ENCODE assay signal across 27 cellular contexts in genomic region chr7:127644484-127644883, GRCh38. TPM values are rescaled to one million over a fixed set of nuclear protein-coding genes. Genes with fewer than 3 reads are reported as not detected.
DNase-seq lines count a peak whose midpoint lies in the region; ATAC-seq and TF ChIP-seq lines count a peak whose summit lies in the region.
"Had no signal": no experiment of that assay in that cellular context is flagged by ENCODE, and none has a peak within 500 bp of the region (broad histone marks: within the 10 kb centered on the region; RNA-seq: fewer than 3 reads in every experiment).

No MANE protein-coding gene starts in this region.

- no peaks in the 10 kb centered on the region for H3K9me3 ChIP-seq in mesenchymal stem cell (ENCODE audit: control insufficient read depth, low read length)
- H3K9me3 ChIP-seq in smooth muscle cell (replicated peaks; ENCODE audit: low read depth), result no peaks in the 10 kb centered on the region

- H3K9me3 Mint-ChIP-seq in chondrocyte (ENCODE audit: low read depth), result no peaks in the 10 kb centered on the region
- H3K9me3 Mint-ChIP-seq: CD8-positive, alpha-beta memory T cell had no signal

- peak; percentile 36 for DNase-seq in EH (ENCODE audit: low read depth)
- no peak for DNase-seq in chondrocyte (ENCODE audit: low spot score)
- DNase-seq in mesenchymal stem cell, result no peak
- no peak for DNase-seq in smooth muscle cell (lab: John Stamatoyannopoulos, UW; ENCODE audit: unreplicated experiment)
- no peak for DNase-seq in NCI-H748 treated with DMSO at 0.1 percent for 48 hours (lab: John Stamatoyannopoulos, UW)
- DNase-seq: ACHN; AML-193; C1 segment of cervical spinal cord; CD8-positive, alpha-beta memory T cell; GDM1; GOT3; Karpas-422; MV-4-11; NCI-H1694 treated with DMSO at 0.1 percent for 48 hours; NCI-H2081 treated with DMSO at 0.1 percent for 48 hours; NCI-H446; NCI-H526; Right ventricle myocardium superior; SW 1271 had no signal

- no peak overlapping the region for H3K4me2 ChIP-seq in mesenchymal stem cell (ENCODE audit: low read length, poor library complexity, severe bottlenecking)
- peak overlapping the region; percentile 36 for H3K4me2 ChIP-seq in smooth muscle cell

- H3K27ac Mint-ChIP-seq in chondrocyte (ENCODE audit: unreplicated experiment), result peak overlapping the region; percentile 75
- H3K27ac Mint-ChIP-seq: CD8-positive, alpha-beta memory T cell; IgD-negative memory B cell had no signal

- no peak overlapping the region for H3K4me3 Mint-ChIP-seq in chondrocyte (ENCODE audit: unreplicated experiment)
- H3K4me3 Mint-ChIP-seq: CD8-positive, alpha-beta memory T cell; IgD-negative memory B cell had no signal

- no peak overlapping the region for H3K9ac ChIP-seq in mesenchymal stem cell (ENCODE audit: low read length)
- no peak overlapping the region for H3K9ac ChIP-seq in smooth muscle cell (ENCODE audit: low read depth)

- H4K91ac ChIP-seq in mesenchymal stem cell (ENCODE audit: low read length), result no peak overlapping the region

- no peaks in the 10 kb centered on the region for H3F3A ChIP-seq in smooth muscle cell (ENCODE audit: low read depth)

- H3K4me1 ChIP-seq in mesenchymal stem cell (ENCODE audit: control insufficient read depth, insufficient read depth, low read depth, low read length), result peaks cover 4% of the 10 kb centered on the region
- H3K4me1 ChIP-seq in smooth muscle cell (ENCODE audit: low read depth), result peaks cover 9% of the 10 kb centered on the region

- H2AFZ ChIP-seq in mesenchymal stem cell (ENCODE audit: low read depth, low read length) (no peak overlapping the region), smooth muscle cell (ENCODE audit: low read depth) (peak overlapping the region; percentile 77)

- H3K4me3 ChIP-seq in mesenchymal stem cell (ENCODE audit: insufficient read depth in 1 of 2, low read depth in 1 of 2, low read length in 2 of 2) (no peak overlapping the region), smooth muscle cell (no peak overlapping the region)

- TF ChIP-seq CTCF in chondrocyte (IDR thresholded peaks at IDR 0.05) (no peak), smooth muscle cell (IDR thresholded peaks at IDR 0.05; ENCODE audit: borderline replicate concordance, insufficient read depth, poor library complexity, severe bottlenecking) (no peak)

- 28% methylated on average over 1 of the region's 2 CpGs for WGBS in mesenchymal stem cell
- WGBS in smooth muscle cell (ENCODE audit: low lambda C conversion rate), result 61% methylated on average over 2 of the region's 2 CpGs

- peaks cover 0 to 6% of the 10 kb centered on the region in 2 experiments for H3K27me3 ChIP-seq in mesenchymal stem cell (ENCODE audit: control insufficient read depth in 1 of 2, insufficient read depth in 1 of 2, low read length in 2 of 2)
- H3K27me3 ChIP-seq in smooth muscle cell (ENCODE audit: low read depth), result no peaks in the 10 kb centered on the region

- H3K27ac ChIP-seq in mesenchymal stem cell (ENCODE audit: low read length, poor library complexity, severe bottlenecking) (no peak overlapping the region), smooth muscle cell (ENCODE audit: low read depth) (no peak overlapping the region)

- H3K36me3 ChIP-seq in mesenchymal stem cell (ENCODE audit: control insufficient read depth in 1 of 2, insufficient read depth in 2 of 2, low read depth in 1 of 2, low read length in 2 of 2) (no peaks in the 10 kb centered on the region), smooth muscle cell (ENCODE audit: low read depth) (no peaks in the 10 kb centered on the region)

- H2AK5ac ChIP-seq in mesenchymal stem cell (ENCODE audit: low read length, severe bottlenecking), result no peak overlapping the region

- H4K8ac ChIP-seq in mesenchymal stem cell (ENCODE audit: low read length), result peak overlapping the region; percentile 88

- no peaks in the 10 kb centered on the region for H4K20me1 ChIP-seq in smooth muscle cell (ENCODE audit: low read depth)

- no peak overlapping the region for H3K4ac ChIP-seq in mesenchymal stem cell (ENCODE audit: low read depth in 1 of 2, low read length in 2 of 2)

- H2BK15ac ChIP-seq in mesenchymal stem cell (ENCODE audit: low read depth, poor library complexity, severe bottlenecking), result no peak overlapping the region

- no peak overlapping the region for H2BK5ac ChIP-seq in mesenchymal stem cell (ENCODE audit: low read depth, low read length, poor library complexity, severe bottlenecking)

- H3K14ac ChIP-seq in mesenchymal stem cell (ENCODE audit: low read length in 2 of 2), result no peak overlapping the region

- H3K18ac ChIP-seq in mesenchymal stem cell (ENCODE audit: low read depth in 1 of 2, low read length in 2 of 2), result no peak overlapping the region

- H2BK12ac ChIP-seq in mesenchymal stem cell (ENCODE audit: low read length in 2 of 2), result no peak overlapping the region

- H3K4me1 Mint-ChIP-seq in chondrocyte (ENCODE audit: low read depth), result peaks cover 28% of the 10 kb centered on the region
- H3K4me1 Mint-ChIP-seq: CD8-positive, alpha-beta memory T cell; IgD-negative memory B cell had no signal

- ATAC-seq in GM21723 (IDR thresholded peaks at IDR 0.05; ENCODE audit: unreplicated experiment), result no peak
- ATAC-seq in GM19397 (IDR thresholded peaks at IDR 0.05; ENCODE audit: unreplicated experiment), result no peak
- ATAC-seq: HCT116 had no signal

- no peak overlapping the region for H3K23ac ChIP-seq in mesenchymal stem cell (ENCODE audit: low read length in 2 of 2)

- H3K36me3 Mint-ChIP-seq in chondrocyte (ENCODE audit: low read depth), result no peaks in the 10 kb centered on the region
- H3K36me3 Mint-ChIP-seq: CD8-positive, alpha-beta memory T cell; IgD-negative memory B cell had no signal

- H3K79me2 ChIP-seq in smooth muscle cell (ENCODE audit: low read depth), result no peaks in the 10 kb centered on the region

- no peak overlapping the region for H2BK120ac ChIP-seq in mesenchymal stem cell (ENCODE audit: low read depth, low read length)

- no peaks in the 10 kb centered on the region for H3K27me3 Mint-ChIP-seq in chondrocyte (ENCODE audit: low read depth)

- H3K79me1 ChIP-seq in mesenchymal stem cell (replicated peaks; ENCODE audit: low read length, poor library complexity, severe bottlenecking), result no peaks in the 10 kb centered on the region

RNA-seq across cellular contexts. Expression of gene SND1, which starts 7.5 kb away (rescaled TPM):
- total RNA-seq in chondrocyte (229 to 285 TPM (median 239 TPM) in 3 replicates), smooth muscle cell (129 and 187 TPM in 2 replicates)
- 120 TPM for polyA plus RNA-seq in mesenchymal stem cell (2013, experiment 1 of 2)
- 115 TPM for polyA plus RNA-seq in mesenchymal stem cell (2013, experiment 2 of 2)
- 134 and 136 TPM in 2 replicates for polyA plus RNA-seq in smooth muscle cell

RNA-seq across cellular contexts. Expression of gene PAX4, which starts 26.5 kb away (rescaled TPM):
- total RNA-seq in chondrocyte (not detected in 3 replicates), smooth muscle cell (not detected in 2 replicates)
- polyA plus RNA-seq in mesenchymal stem cell (2013, experiment 1 of 2), result not detected
- not detected for polyA plus RNA-seq in mesenchymal stem cell (2013, experiment 2 of 2)
- not detected in 2 replicates for polyA plus RNA-seq in smooth muscle cell
- total RNA-seq: CD8-positive, alpha-beta memory T cell; Daoy; M059J; Right ventricle myocardium superior; RPMI7951; SK-MEL-5 had no signal
- polyA plus RNA-seq: CD8-positive, alpha-beta memory T cell; IgD-negative memory B cell had no signal

RNA-seq across cellular contexts. Expression of gene FSCN3, which starts 50.9 kb away (rescaled TPM):
- not detected in 3 replicates for total RNA-seq in chondrocyte
- polyA plus RNA-seq in mesenchymal stem cell (2013, experiment 1 of 2), result 0.80 TPM
- polyA plus RNA-seq in mesenchymal stem cell (2013, experiment 2 of 2), result 1.0 TPM
- 0.94 and 4.0 TPM in 2 replicates for total RNA-seq in smooth muscle cell
- polyA plus RNA-seq in smooth muscle cell, result 1.3 TPM in 1 of 2 replicates, not detected in the other
- total RNA-seq: Right ventricle myocardium superior had no signal

RNA-seq across cellular contexts. Expression of gene ARF5, which starts 56.3 kb away (rescaled TPM):
- total RNA-seq in chondrocyte, result 137 to 143 TPM (median 137 TPM) in 3 replicates
- 88.9 TPM for polyA plus RNA-seq in mesenchymal stem cell (2013, experiment 1 of 2)
- polyA plus RNA-seq in mesenchymal stem cell (2013, experiment 2 of 2), result 83.2 TPM
- 184 and 219 TPM in 2 replicates for total RNA-seq in smooth muscle cell
- 196 and 236 TPM in 2 replicates for polyA plus RNA-seq in smooth muscle cell

RNA-seq across cellular contexts. Expression of gene GCC1, which starts 59.1 kb away (rescaled TPM):
- total RNA-seq in chondrocyte (15.8 to 19.9 TPM (median 18.9 TPM) in 3 replicates), smooth muscle cell (14.2 and 17.1 TPM in 2 replicates)
- polyA plus RNA-seq in mesenchymal stem cell (2013, experiment 1 of 2), result 7.7 TPM
- polyA plus RNA-seq in mesenchymal stem cell (2013, experiment 2 of 2), result 7.9 TPM
- polyA plus RNA-seq in smooth muscle cell, result 15.6 and 20.3 TPM in 2 replicates
